Comparison of ENCODE assay signal across 3 cellular contexts in genomic region chr15:33858836-33859235, GRCh38.
"Had no signal": no experiment of that assay in that cellular context is flagged by ENCODE, and none has a peak within 500 bp of the region (broad histone marks: within the 10 kb centered on the region; RNA-seq: fewer than 3 reads in every experiment).

No MANE protein-coding gene starts in this region.

- H3K4me3 ChIP-seq: GM12878 had no signal

- DNase-seq: GDM1, GF-D8 had no signal
